In genomic region chr5:124630767-124631704, GRCh38 we compare ENCODE assay signal across 10 cellular contexts.
DNase-seq lines count a peak whose midpoint lies in the region; ATAC-seq, FAIRE-seq and TF ChIP-seq lines count a peak whose summit lies in the region.
"Had no signal": no experiment of that assay in that cellular context is flagged by ENCODE, and none has a peak within 500 bp of the region (broad histone marks: within the 10 kb centered on the region; RNA-seq: fewer than 3 reads in every experiment).

No MANE protein-coding gene starts in this region.

- H3K36me3 ChIP-seq in uterus = no peaks in the 10 kb centered on the region

- no peak overlapping the region for H3K27ac ChIP-seq in uterus

- TF ChIP-seq CTCF in uterus (IDR thresholded peaks at IDR 0.05) = no peak

- intact Hi-C loops in uterus (cut with DNase I; ENCODE audit: low total_unique reads) = no loop called here

- H3K4me3 ChIP-seq in uterus = no peak overlapping the region

- no peaks in the 10 kb centered on the region for H3K27me3 ChIP-seq in uterus

- ATAC-seq in GM21717 (IDR thresholded peaks at IDR 0.05; ENCODE audit: unreplicated experiment) (peak; percentile 84), HG03439 (IDR thresholded peaks at IDR 0.05; ENCODE audit: unreplicated experiment) (peak; percentile 55)
- ATAC-seq: activated CD8-positive, alpha-beta T cell treated with anti-CD3 and anti-CD28 coated beads for 36 hours had no signal

- H3K9me3 ChIP-seq in uterus = no peaks in the 10 kb centered on the region

- TF ChIP-seq POLR2A in uterus (IDR thresholded peaks at IDR 0.05) = no peak

- no peaks in the 10 kb centered on the region for H3K4me1 ChIP-seq in uterus

- DNase-seq in GM18507 (ENCODE audit: extremely low spot score, insufficient read length, low read depth) (no peak), foreskin melanocyte (peak; percentile 40), SHP77 treated with DMSO at 0.1 percent for 48 hours (lab: John Stamatoyannopoulos, UW) (no peak), CD1c-positive myeloid dendritic cell (ENCODE audit: extremely low spot score) (no peak), NCI-H524 treated with DMSO at 0.1 percent for 48 hours (lab: John Stamatoyannopoulos, UW) (no peak), uterus (no peak)
- DNase-seq: activated CD8-positive, alpha-beta T cell treated with anti-CD3 and anti-CD28 coated beads for 36 hours; NCI-H82 had no signal

- FAIRE-seq in GM18507 (lab: Jason Lieb, UNC) = peak; percentile 75
